ENCODE assay signal across 7 cellular contexts in the genomic region with DNA sequence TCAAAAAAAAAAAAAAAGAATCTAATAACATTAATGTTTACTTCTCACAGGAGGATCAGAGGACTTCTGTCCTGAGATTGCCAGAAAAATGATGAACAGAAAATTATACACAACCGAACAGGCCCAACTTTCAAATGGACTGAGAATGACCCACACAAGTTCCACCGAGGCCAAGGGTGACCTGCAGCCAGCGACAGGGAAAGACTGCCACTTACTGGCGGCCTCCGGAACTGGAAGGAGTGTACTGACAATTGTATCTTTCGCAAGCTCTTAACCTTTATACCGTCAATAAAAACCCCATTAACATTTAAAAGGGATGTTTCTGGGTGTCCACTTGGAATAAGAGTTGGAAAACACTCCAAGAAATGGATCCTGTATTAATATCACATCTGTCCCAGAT.
DNase-seq lines count a peak whose midpoint lies in the region; ATAC-seq and TF ChIP-seq lines count a peak whose summit lies in the region.
"Not testable (repeated sequence)": the region's sequence is repeated elsewhere in the genome, so short reads cannot be mapped to it uniquely, and the experiment has no call there.

No MANE protein-coding gene starts in this region.

- not testable (repeated sequence) for H3K4me1 Mint-ChIP-seq in activated CD8-positive, alpha-beta T cell treated with anti-CD3 and anti-CD28 coated beads for 36 hours (ENCODE audit: low read depth); central memory CD8-positive, alpha-beta T cell; naive thymus-derived CD4-positive, alpha-beta T cell

- not testable (repeated sequence) for H3K9me1 ChIP-seq in IMR-90 (ENCODE audit: insufficient read depth, low read length)

- H3K79me1 ChIP-seq in IMR-90 (ENCODE audit: low read depth in 1 of 2, low read length in 2 of 2), result not testable (repeated sequence)

- intact Hi-C loops in IMR-90 (cut with micrococcal nuclease); activated CD8-positive, alpha-beta T cell treated with anti-CD3 and anti-CD28 coated beads for 36 hours (cut with micrococcal nuclease); Right ventricle myocardium superior (cut with DNase I); naive thymus-derived CD4-positive, alpha-beta T cell (cut with micrococcal nuclease); gastrocnemius medialis (cut with DNase I; ENCODE audit: low total_unique reads): not testable (repeated sequence)

- not testable (repeated sequence) for H4K8ac ChIP-seq in IMR-90 (ENCODE audit: low read depth in 2 of 2, low read length in 2 of 2)

- not testable (repeated sequence) for H3K4ac ChIP-seq in IMR-90 (ENCODE audit: low read depth, low read length)

- not testable (repeated sequence) for H3K9me3 Mint-ChIP-seq in activated CD8-positive, alpha-beta T cell treated with anti-CD3 and anti-CD28 coated beads for 36 hours; central memory CD8-positive, alpha-beta T cell; naive thymus-derived CD4-positive, alpha-beta T cell

- H3K9me3 ChIP-seq in IMR-90 (ENCODE audit: control insufficient read depth, insufficient read depth, low read length); naive thymus-derived CD4-positive, alpha-beta T cell (ENCODE audit: control insufficient read depth in 2 of 3, low read length in 3 of 3); gastrocnemius medialis: not testable (repeated sequence)

- H2AK9ac ChIP-seq in IMR-90 (replicated peaks; ENCODE audit: low read depth, low read length, poor library complexity), result not testable (repeated sequence)

- H3K4me3 ChIP-seq in IMR-90 (ENCODE audit: insufficient read depth, low read depth, low read length); naive thymus-derived CD4-positive, alpha-beta T cell (ENCODE audit: low read length); gastrocnemius medialis: not testable (repeated sequence)

- in situ Hi-C loops in IMR-90 (cut with MboI; ENCODE audit: low sequenced_read_pairs); gastrocnemius medialis (cut with MboI; ENCODE audit: low sequenced_read_pairs in 4 of 4): not testable (repeated sequence)

- H2BK5ac ChIP-seq in IMR-90 (ENCODE audit: low read depth, low read length, poor library complexity, severe bottlenecking), result not testable (repeated sequence)

- not testable (repeated sequence) for H2AFZ ChIP-seq in IMR-90 (replicated peaks; ENCODE audit: low read length, poor library complexity)

- H3K27ac Mint-ChIP-seq in activated CD8-positive, alpha-beta T cell treated with anti-CD3 and anti-CD28 coated beads for 36 hours; central memory CD8-positive, alpha-beta T cell (ENCODE audit: low read depth); naive thymus-derived CD4-positive, alpha-beta T cell: not testable (repeated sequence)

- H2BK120ac ChIP-seq in IMR-90 (ENCODE audit: low read depth, low read length), result not testable (repeated sequence)

- H2AK5ac ChIP-seq in IMR-90 (ENCODE audit: low read depth, low read length), result not testable (repeated sequence)

- no CpG with 5 or more reads among the region's 7 CpGs for WGBS in IMR-90 (ENCODE audit: extremely low coverage in 2 of 2, insufficient read length in 1 of 2), 2 experiments

- H3K4me1 ChIP-seq in IMR-90 (ENCODE audit: control insufficient read depth, insufficient read depth, low read length); naive thymus-derived CD4-positive, alpha-beta T cell (ENCODE audit: control insufficient read depth in 2 of 2, insufficient read depth in 2 of 2, low read length in 2 of 2); gastrocnemius medialis: not testable (repeated sequence)

- not testable (repeated sequence) for H4K5ac ChIP-seq in IMR-90 (ENCODE audit: low read depth, low read length)

- H3K27me3 ChIP-seq in IMR-90 (ENCODE audit: control insufficient read depth, insufficient read depth, low read length); naive thymus-derived CD4-positive, alpha-beta T cell (ENCODE audit: control insufficient read depth in 2 of 2, insufficient read depth in 2 of 2, low read length in 2 of 2); gastrocnemius medialis: not testable (repeated sequence)

- not testable (repeated sequence) for H3K18ac ChIP-seq in IMR-90 (ENCODE audit: low read depth, low read length)

- not testable (repeated sequence) for H2BK15ac ChIP-seq in IMR-90 (ENCODE audit: low read depth, low read length)

- not testable (repeated sequence) for H3K36me3 Mint-ChIP-seq in activated CD8-positive, alpha-beta T cell treated with anti-CD3 and anti-CD28 coated beads for 36 hours (ENCODE audit: low read depth); central memory CD8-positive, alpha-beta T cell (ENCODE audit: insufficient read depth); naive thymus-derived CD4-positive, alpha-beta T cell

- not testable (repeated sequence) for H3K23ac ChIP-seq in IMR-90 (ENCODE audit: low read depth, low read length)

- H3K27ac ChIP-seq in IMR-90 (ENCODE audit: insufficient read depth, low read length); naive thymus-derived CD4-positive, alpha-beta T cell (ENCODE audit: low read depth, low read length); gastrocnemius medialis: not testable (repeated sequence)

- H2BK20ac ChIP-seq in IMR-90 (ENCODE audit: low read depth, low read length), result not testable (repeated sequence)

- H3K27me3 Mint-ChIP-seq in activated CD8-positive, alpha-beta T cell treated with anti-CD3 and anti-CD28 coated beads for 36 hours; central memory CD8-positive, alpha-beta T cell; naive thymus-derived CD4-positive, alpha-beta T cell: not testable (repeated sequence)

- not testable (repeated sequence) for DNase-seq in IMR-90; activated CD8-positive, alpha-beta T cell treated with anti-CD3 and anti-CD28 coated beads for 36 hours; central memory CD8-positive, alpha-beta T cell (ENCODE audit: low spot score in 2 of 2); Right ventricle myocardium superior; left lobe of liver (ENCODE audit: low spot score); naive thymus-derived CD4-positive, alpha-beta T cell; gastrocnemius medialis

- not testable (repeated sequence) for H3K36me3 ChIP-seq in IMR-90 (ENCODE audit: control insufficient read depth, insufficient read depth, low read length); naive thymus-derived CD4-positive, alpha-beta T cell (ENCODE audit: control insufficient read depth in 2 of 3, insufficient read depth in 3 of 3, low read length in 3 of 3); gastrocnemius medialis

- not testable (repeated sequence) for H3K56ac ChIP-seq in IMR-90 (ENCODE audit: extremely low read depth, insufficient read depth, low read length)

- not testable (repeated sequence) for H3K4me2 ChIP-seq in IMR-90 (ENCODE audit: low read depth, low read length)

- ATAC-seq in IMR-90 (ENCODE audit: low read depth), result peak; percentile 76
- peak; percentile 64 for ATAC-seq in activated CD8-positive, alpha-beta T cell treated with anti-CD3 and anti-CD28 coated beads for 36 hours
- peak; percentile 62 for ATAC-seq in central memory CD8-positive, alpha-beta T cell (replicated peaks; ENCODE audit: extremely low read depth, poor library complexity, severe bottlenecking)
- ATAC-seq in Right ventricle myocardium superior (ENCODE audit: poor library complexity), result peak; percentile 83
- peak; percentile 99 for ATAC-seq in left lobe of liver
- ATAC-seq in naive thymus-derived CD4-positive, alpha-beta T cell, result peak; percentile 64
- peak; percentile 59 to 77 for ATAC-seq in gastrocnemius medialis

- TF ChIP-seq POLR2A in IMR-90 (IDR thresholded peaks at IDR 0.05; ENCODE audit: low read depth, low read length); gastrocnemius medialis (IDR thresholded peaks at IDR 0.05): not testable (repeated sequence)

- not testable (repeated sequence) for H3K9ac ChIP-seq in IMR-90 (ENCODE audit: low read depth, low read length)

- not testable (repeated sequence) for H3K4me3 Mint-ChIP-seq in activated CD8-positive, alpha-beta T cell treated with anti-CD3 and anti-CD28 coated beads for 36 hours; central memory CD8-positive, alpha-beta T cell; naive thymus-derived CD4-positive, alpha-beta T cell

- TF ChIP-seq CTCF in IMR-90 (conservative IDR thresholded peaks at IDR 0.05; ENCODE audit: low read depth, low read length); activated CD8-positive, alpha-beta T cell treated with anti-CD3 and anti-CD28 coated beads for 36 hours (IDR thresholded peaks at IDR 0.05); gastrocnemius medialis (IDR thresholded peaks at IDR 0.05 in 4 of 5, conservative IDR thresholded peaks at IDR 0.05 in 1 of 5): not testable (repeated sequence)

- CTCF ChIA-PET in IMR-90 (lab: Yijun Ruan, JAX); activated CD8-positive, alpha-beta T cell treated with anti-CD3 and anti-CD28 coated beads for 36 hours (lab: Charles Lee); naive thymus-derived CD4-positive, alpha-beta T cell (lab: Charles Lee): not testable (repeated sequence)

- dilution Hi-C loops in IMR-90 (cut with HindIII; ENCODE audit: low sequenced_read_pairs, unreplicated experiment), result not testable (repeated sequence)

- H3K14ac ChIP-seq in IMR-90 (replicated peaks; ENCODE audit: low read depth, low read length), result not testable (repeated sequence)

- not testable (repeated sequence) for H4K91ac ChIP-seq in IMR-90 (ENCODE audit: insufficient read depth, low read depth, low read length)

- not testable (repeated sequence) for BruUV-seq in IMR-90 (replicated peaks; lab: Mats Ljungman, UMichigan)

- TF ChIP-seq RAD21 in IMR-90 (IDR thresholded peaks at IDR 0.05; ENCODE audit: low read length), result not testable (repeated sequence)

- H4K20me1 ChIP-seq in IMR-90 (ENCODE audit: insufficient read depth, low read length), result not testable (repeated sequence)

- POLR2A ChIA-PET in IMR-90 (lab: Charles Lee; ENCODE audit: unreplicated experiment); activated CD8-positive, alpha-beta T cell treated with anti-CD3 and anti-CD28 coated beads for 36 hours (lab: Charles Lee); naive thymus-derived CD4-positive, alpha-beta T cell (lab: Charles Lee): not testable (repeated sequence)
